In genomic region chr17:61555127-61555531, GRCh38 we compare ENCODE assay signal across 17 cellular contexts. TPM values are rescaled to one million over a fixed set of nuclear protein-coding genes. Genes with fewer than 3 reads are reported as not detected.
DNase-seq lines count a peak whose midpoint lies in the region; ATAC-seq, FAIRE-seq and TF ChIP-seq lines count a peak whose summit lies in the region.
"Had no signal": no experiment of that assay in that cellular context is flagged by ENCODE, and none has a peak within 500 bp of the region (broad histone marks: within the 10 kb centered on the region; RNA-seq: fewer than 3 reads in every experiment).

No MANE protein-coding gene starts in this region.

- H3K4me1 ChIP-seq in BLaER1, result peaks cover 29% of the 10 kb centered on the region
- peaks cover 61% of the 10 kb centered on the region for H3K4me1 ChIP-seq in OCI-LY7 (ENCODE audit: insufficient read depth, low read length, poor library complexity, severe bottlenecking)
- H3K4me1 ChIP-seq in HepG2 (ENCODE audit: insufficient read depth, low read length), result peaks cover 10% of the 10 kb centered on the region

- no peaks in the 10 kb centered on the region for H3K9me3 Mint-ChIP-seq in T-cell

- peaks cover 0 to 7% (median 5%) of the 10 kb centered on the region in 3 donors for H3K4me1 Mint-ChIP-seq in T-cell

- H3K9me3 ChIP-seq in BLaER1, result no peaks in the 10 kb centered on the region
- no peaks in the 10 kb centered on the region for H3K9me3 ChIP-seq in OCI-LY7 (ENCODE audit: low read length)
- H3K9me3 ChIP-seq in HepG2 (ENCODE audit: low read length), result no peaks in the 10 kb centered on the region

- intact Hi-C loops in OCI-LY7 (cut with micrococcal nuclease; ENCODE audit: unreplicated experiment) (no loop called here), HepG2 (cut with micrococcal nuclease; ENCODE audit: unreplicated experiment) (no loop called here)

- no peaks in the 10 kb centered on the region for H3K9me2 ChIP-seq in OCI-LY7 (ENCODE audit: insufficient read depth, low read length)

- no peak for TF ChIP-seq RAD21 in HepG2 (CRISPR knock-in tag; IDR thresholded peaks at IDR 0.05)

- DNase-seq in EL (peak; percentile 13), OCI-LY7 (ENCODE audit: low spot score) (peak; percentile 73), HepG2 (ENCODE audit: low spot score) (no peak), NCI-H2196 treated with DMSO at 0.1 percent for 48 hours (lab: John Stamatoyannopoulos, UW; ENCODE audit: unreplicated experiment) (no peak), SW480 (ENCODE audit: low spot score) (no peak), OCI-M1 (lab: John Stamatoyannopoulos, UW) (no peak), T-cell (no peak)
- DNase-seq: NCI-H1092, NCI-H1694, NCI-H2107, NCI-H446 treated with DMSO at 0.1 percent for 48 hours, NCI-H748 treated with DMSO at 0.1 percent for 48 hours, SHP77 treated with DMSO at 0.1 percent for 48 hours, T-helper 1 cell had no signal

- TF ChIP-seq CTCF in OCI-LY7 (conservative IDR thresholded peaks at IDR 0.05; ENCODE audit: low read length) (no peak), HepG2 (CRISPR knock-in tag; IDR thresholded peaks at IDR 0.05) (no peak)

- in situ Hi-C loops in HepG2 (cut with HindIII; ENCODE audit: extremely low pct_ligation_motif_present, low pct_unique_long_range_greater_than_20kb), result loop anchor here (10.0 kb wide), 1 partner anchor 130 kb away; no protein-coding TSS in a partner anchor

- POLR2A ChIA-PET in OCI-LY7 (lab: Charles Lee) (interaction anchor here (0.8 to 2.0 kb wide), 3 partner anchors 12 to 30 kb away, joined by 3 to 6 read pairs (median 5); no protein-coding TSS in a partner anchor), HepG2 (lab: Yijun Ruan, JAX) (no interaction called here), T-cell (lab: Charles Lee) (no interaction called here)

- no peaks in the 10 kb centered on the region for H3K36me3 Mint-ChIP-seq in T-cell

- H3K79me2 ChIP-seq in OCI-LY7 (ENCODE audit: insufficient read depth, low read depth, low read length) (no peaks in the 10 kb centered on the region), HepG2 (ENCODE audit: insufficient read depth, low read length) (no peaks in the 10 kb centered on the region)

- 36% methylated on average over 7 of the region's 7 CpGs for WGBS in HepG2 (ENCODE audit: low lambda C conversion rate)

- H3K4me3 Mint-ChIP-seq in T-cell, result no peak overlapping the region

- no peaks in the 10 kb centered on the region for H3K36me3 ChIP-seq in BLaER1
- no peaks in the 10 kb centered on the region for H3K36me3 ChIP-seq in OCI-LY7 (ENCODE audit: insufficient read depth, low read length)
- no peaks in the 10 kb centered on the region for H3K36me3 ChIP-seq in HepG2 (replicated peaks in 1 of 2; ENCODE audit: control insufficient read depth in 1 of 2, insufficient read depth in 2 of 2, low read length in 2 of 2)

- H2AFZ ChIP-seq in OCI-LY7 (ENCODE audit: low read length), result peak overlapping the region; percentile 98; the same call in 1 of the 2 replicates
- H2AFZ ChIP-seq in HepG2 (ENCODE audit: low read length), result no peak overlapping the region

- no peaks in the 10 kb centered on the region for H3K27me3 ChIP-seq in BLaER1
- H3K27me3 ChIP-seq in HepG2 (ENCODE audit: control insufficient read depth in 1 of 2, insufficient read depth in 2 of 2, low read length in 2 of 2), result peaks cover 0 to 6% of the 10 kb centered on the region in 2 experiments; a peak in 1 of 5 replicates

- peak overlapping the region; percentile 42 for H3K4me2 ChIP-seq in BLaER1
- H3K4me2 ChIP-seq in OCI-LY7 (ENCODE audit: low read length), result peak overlapping the region; percentile 86
- H3K4me2 ChIP-seq in HepG2 (ENCODE audit: low read depth, low read length), result no peak overlapping the region

- ATAC-seq in HepG2, result no peak
- ATAC-seq in T-cell (replicated peaks in 1 of 4), result no peak

- peaks cover 36 to 52% of the 10 kb centered on the region in 2 donors for H3K27me3 Mint-ChIP-seq in T-cell

- TF ChIP-seq EP300 in HepG2 (IDR thresholded peaks at IDR 0.05; ENCODE audit: low read depth in 2 of 2, low read length in 2 of 2) (no peak), HepG2 (CRISPR knock-in tag; IDR thresholded peaks at IDR 0.05; ENCODE audit: borderline replicate concordance) (no peak)

- BruUV-seq in OCI-LY7 (replicated peaks; lab: Mats Ljungman, UMichigan) (no TSS peak), HepG2 (replicated peaks; lab: Mats Ljungman, UMichigan) (no TSS peak)

- no peaks in the 10 kb centered on the region for H4K20me1 ChIP-seq in BLaER1
- H4K20me1 ChIP-seq in OCI-LY7 (ENCODE audit: insufficient read depth, low read length), result no peaks in the 10 kb centered on the region
- H4K20me1 ChIP-seq in HepG2 (ENCODE audit: insufficient read depth, low read length), result no peaks in the 10 kb centered on the region

- H3K27ac ChIP-seq in BLaER1 (no peak overlapping the region), OCI-LY7 (ENCODE audit: low read depth, low read length, poor library complexity, severe bottlenecking) (peak overlapping the region; percentile 88), HepG2 (ENCODE audit: extremely low read length, insufficient read depth, low read length) (no peak overlapping the region)

- no peak for TF ChIP-seq POLR2A in HepG2 (IDR thresholded peaks at IDR 0.05; ENCODE audit: insufficient read depth in 1 of 2, low read depth in 2 of 2, low read length in 2 of 2)

- no peak overlapping the region for H3K4me3 ChIP-seq in BLaER1
- H3K4me3 ChIP-seq in OCI-LY7 (ENCODE audit: low read depth, low read length, poor library complexity, severe bottlenecking), result peak overlapping the region; percentile 54
- H3K4me3 ChIP-seq in HepG2 (replicated peaks in 1 of 3; ENCODE audit: insufficient read depth in 1 of 3, low read depth in 2 of 3, low read length in 3 of 3), result no peak overlapping the region

- H3K27ac Mint-ChIP-seq in T-cell, result no peak overlapping the region

- CTCF ChIA-PET in OCI-LY7 (lab: Charles Lee; ENCODE audit: unreplicated experiment) (interaction anchor here (0.6 kb wide), 1 partner anchor 352 kb away, joined by 3 read pairs; no protein-coding TSS in a partner anchor), HepG2 (lab: Yijun Ruan, JAX; ENCODE audit: low intra/inter-chr PET ratio, low total read pairs) (no interaction called here), T-cell (lab: Charles Lee) (no interaction called here)

- FAIRE-seq in HepG2 (lab: Jason Lieb, UNC), result no peak

- H3K9ac ChIP-seq in BLaER1 (no peak overlapping the region; the same call in 1 of the 2 replicates), HepG2 (ENCODE audit: insufficient read depth, low read depth, low read length) (no peak overlapping the region)

TF ChIP-seq in HepG2, 621 proteins besides CTCF, POLR2A, EP300 and RAD21:
- TF ChIP-seq CREM (IDR thresholded peaks at IDR 0.05) (peak; percentile 13; the same call in 1 of the 2 replicates), CREM (CRISPR knock-in tag; IDR thresholded peaks at IDR 0.05) (no peak), HNF4A (CRISPR knock-in tag; IDR thresholded peaks at IDR 0.05) (no peak), CEBPB (IDR thresholded peaks at IDR 0.05; ENCODE audit: borderline replicate concordance, low read depth, low read length) (peak; percentile 67)

RNA-seq across cellular contexts. Expression of gene NACA2, which starts 35.9 kb away (rescaled TPM):
- total RNA-seq in OCI-LY7 (2014; rRNA removed; shearing (Covaris generic)), result 0.23 TPM in 1 of 2 replicates, not detected in the other
- total RNA-seq in OCI-LY7 (2022) (not detected in 2 replicates), HepG2 (2016; rRNA removed; fragmentation: Illumina TruSeq; extraction: Trizol) (0.56 TPM in 1 of 2 replicates, not detected in the other), T-cell (not detected)
- not detected in 2 replicates for total RNA-seq in HepG2 (2016; cell fraction: cytosol; rRNA removed; fragmentation: Illumina TruSeq; extraction: Trizol; ENCODE audit: low read depth)
- 0.26 TPM in 1 of 2 replicates, not detected in the other for total RNA-seq in HepG2 (2016; cell fraction: insoluble cytoplasmic fraction; rRNA removed; fragmentation: Illumina TruSeq; extraction: Trizol)
- total RNA-seq in HepG2 (2016; cell fraction: membrane; rRNA removed; fragmentation: Illumina TruSeq; extraction: Trizol), result 0.24 and 0.34 TPM in 2 replicates
- not detected in 2 replicates for total RNA-seq in HepG2 (2016; cell fraction: nucleus; rRNA removed; fragmentation: Illumina TruSeq; extraction: Trizol)
- polyA plus RNA-seq in HepG2 (2011; rRNA removed), result 0.09 and 0.21 TPM in 2 replicates
- polyA plus RNA-seq in HepG2 (2011; cell fraction: cytosol; rRNA removed), result not detected in 2 replicates
- polyA plus RNA-seq in HepG2 (2011; cell fraction: nucleus; rRNA removed), result not detected in 2 replicates
- 0.53 and 0.59 TPM in 2 replicates for polyA plus RNA-seq in HepG2 (2012)
- polyA plus RNA-seq in HepG2 (2016; cell fraction: cytosol; fragmentation: Illumina TruSeq; extraction: Trizol; ENCODE audit: low read depth), result 0.18 and 0.19 TPM in 2 replicates
- not detected in 2 replicates for polyA plus RNA-seq in HepG2 (2016; cell fraction: insoluble cytoplasmic fraction; fragmentation: Illumina TruSeq; extraction: Trizol; ENCODE audit: low read depth)
- 0.26 TPM in 1 of 2 replicates, not detected in the other for polyA plus RNA-seq in HepG2 (2016; cell fraction: membrane; fragmentation: Illumina TruSeq; extraction: Trizol; ENCODE audit: low read depth)
- not detected in 2 replicates for polyA plus RNA-seq in HepG2 (2016; cell fraction: nucleus; fragmentation: Illumina TruSeq; extraction: Trizol; ENCODE audit: insufficient read depth, low read depth)
- polyA minus RNA-seq in HepG2 (2011; rRNA and poly(A)+ RNA removed; ENCODE audit: low replicate concordance), result not detected in 2 replicates
- polyA minus RNA-seq in HepG2 (2011; cell fraction: cytosol; rRNA and poly(A)+ RNA removed), result not detected in 2 replicates
- not detected in 2 replicates for polyA minus RNA-seq in HepG2 (2011; cell fraction: nucleus; rRNA and poly(A)+ RNA removed)
- total RNA-seq: Daoy, HT-29 had no signal

Comparison
In these comparisons a context has a peak if more than half of its experiments do, and no peak if none do; other contexts are left out.
1. DNase-seq: peak in EL (single experiment) and OCI-LY7 (single experiment); none in HepG2 (single experiment), NCI-H2196 treated with DMSO at 0.1 percent for 48 hours (single experiment), SW480 (single experiment), OCI-M1 (single experiment) and T-cell (0 of 34).